ENCODE assay signal across 8 cellular contexts in genomic region chrX:55160685-55161552, GRCh38. TPM values are rescaled to one million over a fixed set of nuclear protein-coding genes. Genes with fewer than 3 reads are reported as not detected.
A peak's percentile ranks its signal among the peaks of the same experiment; 100 is the strongest.
DNase-seq lines count a peak whose midpoint lies in the region; ATAC-seq, FAIRE-seq and TF ChIP-seq lines count a peak whose summit lies in the region.

No MANE protein-coding gene starts in this region.

- peaks cover 9% of the 10 kb centered on the region for H3K36me3 Mint-ChIP-seq in CD4-positive, alpha-beta T cell (ENCODE audit: low read depth)

- H3K27me3 Mint-ChIP-seq in CD4-positive, alpha-beta T cell, result no peaks in the 10 kb centered on the region

- peak; percentile 82 for FAIRE-seq in HepG2 (lab: Jason Lieb, UNC)

- TF ChIP-seq RAD21 in HepG2 (CRISPR knock-in tag; IDR thresholded peaks at IDR 0.05), result peak; percentile 81

- no peaks in the 10 kb centered on the region for H4K20me1 ChIP-seq in HepG2 (ENCODE audit: insufficient read depth, low read length)

- intact Hi-C loops in CD4-positive, alpha-beta T cell (cut with DNase I, micrococcal nuclease), result loop anchor here (1.0 to 10.0 kb wide), 14 partner anchors 104 to 1934 kb away; partner anchors contain the start of genes APEX2 (in 1 of the 2), GNL3L (in 1 of the 2), HUWE1 (in 1 of the 2) and KDM5C (in 1 of the 2)
- intact Hi-C loops in HepG2 (cut with micrococcal nuclease; ENCODE audit: unreplicated experiment), result loop anchor here (1.0 to 2.0 kb wide), 2 partner anchors 18 to 26 kb away; no protein-coding TSS in a partner anchor

- peak overlapping the region; percentile 83 for H2AFZ ChIP-seq in HepG2 (ENCODE audit: low read length)

- ATAC-seq in CD4-positive, alpha-beta T cell (ENCODE audit: poor library complexity), result peak; percentile 91
- ATAC-seq in GM19395 (IDR thresholded peaks at IDR 0.05; ENCODE audit: unreplicated experiment) (peak; percentile 90), HG03558 (IDR thresholded peaks at IDR 0.05; ENCODE audit: extremely low read depth, unreplicated experiment) (peak; percentile 80), HepG2 (peak; percentile 98)

- no TSS peak for BruUV-seq in HepG2 (replicated peaks; lab: Mats Ljungman, UMichigan)

- 0 out of 2 replicates have a peak, but pooled peaks cover 11% of the 10 kb centered on the region for H3K4me1 ChIP-seq in HepG2 (ENCODE audit: insufficient read depth, low read length)

- H3K4me3 Mint-ChIP-seq in CD4-positive, alpha-beta T cell, result peak overlapping the region; percentile 90

- CTCF ChIA-PET in CD4-positive, alpha-beta T cell (lab: Charles Lee), result interaction anchor here (0.7 to 1.5 kb wide), 6 partner anchors 26 to 1120 kb away, joined by 3 read pairs; partner anchors contain the start of gene APEX2
- CTCF ChIA-PET in HepG2 (lab: Yijun Ruan, JAX; ENCODE audit: low intra/inter-chr PET ratio, low total read pairs), result no interaction called here

- TF ChIP-seq EP300 in HepG2 (IDR thresholded peaks at IDR 0.05; ENCODE audit: low read depth in 2 of 2, low read length in 2 of 2) (no peak; a peak in 1 of 4 replicates), HepG2 (CRISPR knock-in tag; IDR thresholded peaks at IDR 0.05; ENCODE audit: borderline replicate concordance) (no peak)

- in situ Hi-C loops in HepG2 (cut with HindIII; ENCODE audit: extremely low pct_ligation_motif_present, low pct_unique_long_range_greater_than_20kb), result no loop called here

- peak overlapping the region; percentile 79 for H3K27ac ChIP-seq in CD4-positive, alpha-beta T cell (ENCODE audit: low read depth, low read length)
- H3K27ac ChIP-seq in HepG2 (ENCODE audit: extremely low read length, insufficient read depth, low read length), result peak overlapping the region; percentile 82

- POLR2A ChIA-PET in CD4-positive, alpha-beta T cell (lab: Charles Lee), result interaction anchor here (0.6 to 2.4 kb wide), 6 partner anchors 104 to 522 kb away, joined by 3 to 7 read pairs (median 4); partner anchors contain the start of genes APEX2 and MAGEH1
- POLR2A ChIA-PET in HepG2 (lab: Yijun Ruan, JAX), result no interaction called here

- H3K27ac Mint-ChIP-seq in CD4-positive, alpha-beta T cell, result peak overlapping the region; percentile 88

- H3K9ac ChIP-seq in HepG2 (ENCODE audit: insufficient read depth, low read depth, low read length), result peak overlapping the region; percentile 69

- no peaks in the 10 kb centered on the region for H3K9me3 ChIP-seq in CD4-positive, alpha-beta T cell (ENCODE audit: control insufficient read depth, low read length)
- H3K9me3 ChIP-seq in HepG2 (ENCODE audit: low read length), result no peaks in the 10 kb centered on the region

- peak overlapping the region; percentile 73 for H3K4me2 ChIP-seq in HepG2 (ENCODE audit: low read depth, low read length)

- H3K9me3 Mint-ChIP-seq in CD4-positive, alpha-beta T cell, result no peaks in the 10 kb centered on the region

- H3K36me3 ChIP-seq in HepG2 (replicated peaks in 1 of 2; ENCODE audit: control insufficient read depth in 1 of 2, insufficient read depth in 2 of 2, low read length in 2 of 2), result no peaks in the 10 kb centered on the region

- H3K79me2 ChIP-seq in HepG2 (ENCODE audit: insufficient read depth, low read length), result no peaks in the 10 kb centered on the region

- DNase-seq in CD4-positive, alpha-beta T cell, result peak; percentile 84 to 90 (median 87)
- peak; percentile 91 for DNase-seq in NCI-H69 (lab: John Stamatoyannopoulos, UW)
- peak; percentile 74 to 81 for DNase-seq in activated CD4-positive, alpha-beta T cell treated with anti-CD3 and anti-CD28 coated beads, Interleukin-2, amount 50 U/mL, for 24 hours (ENCODE audit: low read depth in 1 of 2, low spot score in 1 of 2)
- peak; percentile 88 for DNase-seq in dermis blood vessel endothelial cell
- peak; percentile 76 for DNase-seq in HepG2 (ENCODE audit: low spot score)
- DNase-seq in stimulated activated CD4-positive, alpha-beta T cell treated with anti-CD3 and anti-CD28 coated beads, Interleukin-2, amount 100 ng/mL, for 48 hours, result peak; percentile 72 to 74

- H3K4me3 ChIP-seq in HepG2 (replicated peaks in 1 of 3; ENCODE audit: insufficient read depth in 1 of 3, low read depth in 2 of 3, low read length in 3 of 3), result peak overlapping the region; percentile 64 to 78 (median 68)

- peaks cover 17% of the 10 kb centered on the region for H3K4me1 Mint-ChIP-seq in CD4-positive, alpha-beta T cell (ENCODE audit: low read depth)

- no peaks in the 10 kb centered on the region for H3K27me3 ChIP-seq in CD4-positive, alpha-beta T cell (ENCODE audit: control insufficient read depth, insufficient read depth, low read length)
- H3K27me3 ChIP-seq in HepG2 (ENCODE audit: control insufficient read depth in 1 of 2, insufficient read depth in 2 of 2, low read length in 2 of 2), result no peaks in the 10 kb centered on the region

- TF ChIP-seq CTCF in CD4-positive, alpha-beta T cell (IDR thresholded peaks at IDR 0.05), result peak; percentile 64
- peak; percentile 80 for TF ChIP-seq CTCF in HepG2 (CRISPR knock-in tag; IDR thresholded peaks at IDR 0.05)

- TF ChIP-seq POLR2A in HepG2 (IDR thresholded peaks at IDR 0.05; ENCODE audit: insufficient read depth in 1 of 2, low read depth in 2 of 2, low read length in 2 of 2), result peak; percentile 57 to 87

- 5% methylated on average over 4 of the region's 63 CpGs for WGBS in HepG2 (ENCODE audit: low lambda C conversion rate)

TF ChIP-seq in HepG2, 621 proteins besides CTCF, POLR2A, EP300 and RAD21 (continues in another document):
- TF ChIP-seq ATF7 (IDR thresholded peaks at IDR 0.05), result no peak
- TF ChIP-seq ATF7 (CRISPR knock-in tag; IDR thresholded peaks at IDR 0.05), result no peak
- TF ChIP-seq ZSCAN20 (CRISPR knock-in tag; IDR thresholded peaks at IDR 0.05; ENCODE audit: borderline replicate concordance), result no peak
- TF ChIP-seq ZNF747 (CRISPR knock-in tag; IDR thresholded peaks at IDR 0.05; ENCODE audit: borderline replicate concordance), result no peak
- TF ChIP-seq CHD4 (IDR thresholded peaks at IDR 0.05; ENCODE audit: borderline replicate concordance, low read length), result no peak
- TF ChIP-seq ZNF496 (CRISPR knock-in tag; IDR thresholded peaks at IDR 0.05; ENCODE audit: insufficient replicate concordance), result no peak
- no peak for TF ChIP-seq ZNF382 (CRISPR knock-in tag; IDR thresholded peaks at IDR 0.05; ENCODE audit: borderline replicate concordance)
- no peak for TF ChIP-seq RELA (CRISPR knock-in tag; IDR thresholded peaks at IDR 0.05)
- no peak for TF ChIP-seq RORA (CRISPR knock-in tag; IDR thresholded peaks at IDR 0.05)
- peak in 1 of 2 experiments; percentile 25; a peak in 2 of 4 replicates for TF ChIP-seq HMGXB4 (CRISPR knock-in tag; IDR thresholded peaks at IDR 0.05; ENCODE audit: borderline replicate concordance in 1 of 2, low read depth in 1 of 2)
- TF ChIP-seq ZNF691 (CRISPR knock-in tag; IDR thresholded peaks at IDR 0.05; ENCODE audit: borderline replicate concordance, low read depth), result no peak
- TF ChIP-seq ARNTL (CRISPR knock-in tag; IDR thresholded peaks at IDR 0.05), result no peak

RNA-seq across cellular contexts. Expression of gene PAGE5, which starts 59.2 kb away (rescaled TPM):
- total RNA-seq in CD4-positive, alpha-beta T cell, result not detected
- total RNA-seq in dermis blood vessel endothelial cell (not detected in 2 replicates), HepG2 (2016; rRNA removed; fragmentation: Illumina TruSeq; extraction: Trizol) (not detected in 2 replicates)
- not detected in 2 replicates for total RNA-seq in HepG2 (2016; cell fraction: cytosol; rRNA removed; fragmentation: Illumina TruSeq; extraction: Trizol; ENCODE audit: low read depth)
- total RNA-seq in HepG2 (2016; cell fraction: insoluble cytoplasmic fraction; rRNA removed; fragmentation: Illumina TruSeq; extraction: Trizol), result not detected in 2 replicates
- not detected in 2 replicates for total RNA-seq in HepG2 (2016; cell fraction: membrane; rRNA removed; fragmentation: Illumina TruSeq; extraction: Trizol)
- total RNA-seq in HepG2 (2016; cell fraction: nucleus; rRNA removed; fragmentation: Illumina TruSeq; extraction: Trizol), result not detected in 2 replicates
- not detected in 2 replicates for polyA plus RNA-seq in HepG2 (2011; rRNA removed)
- not detected in 2 replicates for polyA plus RNA-seq in HepG2 (2011; cell fraction: cytosol; rRNA removed)
- not detected in 2 replicates for polyA plus RNA-seq in HepG2 (2011; cell fraction: nucleus; rRNA removed)
- not detected in 2 replicates for polyA plus RNA-seq in HepG2 (2012)
- not detected in 2 replicates for polyA plus RNA-seq in HepG2 (2016; cell fraction: cytosol; fragmentation: Illumina TruSeq; extraction: Trizol; ENCODE audit: low read depth)
- not detected in 2 replicates for polyA plus RNA-seq in HepG2 (2016; cell fraction: insoluble cytoplasmic fraction; fragmentation: Illumina TruSeq; extraction: Trizol; ENCODE audit: low read depth)
- not detected in 2 replicates for polyA plus RNA-seq in HepG2 (2016; cell fraction: membrane; fragmentation: Illumina TruSeq; extraction: Trizol; ENCODE audit: low read depth)
- not detected in 2 replicates for polyA plus RNA-seq in HepG2 (2016; cell fraction: nucleus; fragmentation: Illumina TruSeq; extraction: Trizol; ENCODE audit: insufficient read depth, low read depth)
- polyA minus RNA-seq in HepG2 (2011; rRNA and poly(A)+ RNA removed; ENCODE audit: low replicate concordance), result not detected in 2 replicates
- polyA minus RNA-seq in HepG2 (2011; cell fraction: cytosol; rRNA and poly(A)+ RNA removed), result not detected in 2 replicates
- polyA minus RNA-seq in HepG2 (2011; cell fraction: nucleus; rRNA and poly(A)+ RNA removed), result not detected in 2 replicates

Comparison
In these comparisons a context has a peak if more than half of its experiments do, and no peak if none do; other contexts are left out.
1. Peak in every context shown above with its lines: DNase-seq, ATAC-seq, H3K4me3 ChIP-seq and H3K27ac ChIP-seq.